1 cellular context compared by ENCODE assay signal in the genomic region with DNA sequence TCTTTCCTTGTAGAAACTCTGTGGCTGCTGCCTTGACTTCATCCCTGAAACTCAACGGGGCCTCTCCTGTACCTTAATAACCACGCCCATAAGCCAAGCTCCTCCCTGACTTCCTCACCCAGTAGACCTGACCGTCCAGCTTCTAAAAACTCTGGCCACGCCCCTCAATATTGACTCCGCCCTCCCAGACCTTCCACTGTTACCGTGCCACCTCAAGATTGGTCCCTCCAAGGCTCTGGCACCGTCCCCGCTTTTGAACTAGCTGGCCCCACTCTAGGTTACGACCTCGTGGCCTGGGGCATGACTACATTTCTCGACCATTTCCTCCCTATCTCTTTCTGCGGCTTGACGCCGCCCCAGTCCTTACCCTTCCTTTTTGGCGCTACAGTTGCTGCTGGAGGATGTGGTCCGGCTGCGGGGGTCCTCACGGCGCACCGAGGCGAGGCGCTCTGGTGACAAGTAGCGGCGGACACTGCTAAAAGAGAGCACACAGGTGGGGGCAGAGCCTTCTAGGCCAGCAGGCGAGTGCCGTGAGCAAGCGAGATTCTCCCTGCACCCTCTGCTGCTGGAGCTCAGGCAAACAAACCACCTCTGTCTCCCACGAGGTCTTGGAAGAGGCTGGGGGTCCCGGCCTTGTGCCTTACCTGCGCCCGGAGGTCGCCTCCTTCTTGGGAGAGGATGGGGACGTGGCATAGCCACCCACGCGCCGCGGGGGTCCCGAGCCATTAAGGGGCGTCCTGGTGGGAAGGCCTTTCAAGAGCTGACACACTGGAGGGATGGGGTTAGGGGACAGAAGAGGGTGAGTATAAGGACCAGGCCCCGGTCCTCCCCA.
TF ChIP-seq lines count a peak whose summit lies in the region.

No MANE protein-coding gene starts in this region.

TF ChIP-seq in GM12878, 131 proteins besides CTCF, POLR2A, EP300 and RAD21 (continued from another document):
- no peak for TF ChIP-seq CUX1 (IDR thresholded peaks at IDR 0.05; ENCODE audit: insufficient replicate concordance, low read depth, low read length)
- 0 out of 2 replicates have a peak, but pooled peaks have one; percentile 17 for TF ChIP-seq EED (IDR thresholded peaks at IDR 0.05; ENCODE audit: low read depth)
- TF ChIP-seq USF1 (IDR thresholded peaks at IDR 0.05; ENCODE audit: borderline replicate concordance, extremely low read length, insufficient read depth, low read depth, low read length) = no peak
- TF ChIP-seq CREM (IDR thresholded peaks at IDR 0.05; ENCODE audit: low read depth) = no peak
- TF ChIP-seq SKIL (IDR thresholded peaks at IDR 0.05; ENCODE audit: low read depth, poor library complexity, severe bottlenecking) = no peak
- TF ChIP-seq ZBTB4 (CRISPR knock-in tag; IDR thresholded peaks at IDR 0.05) = no peak
- peak; percentile 18; the same call in 1 of the 2 replicates for TF ChIP-seq NKRF (conservative IDR thresholded peaks at IDR 0.05)
- TF ChIP-seq SP1 (IDR thresholded peaks at IDR 0.05; ENCODE audit: low read depth, low read length) = peak; percentile 56
- TF ChIP-seq TARDBP (IDR thresholded peaks at IDR 0.05; ENCODE audit: borderline replicate concordance) = no peak
- TF ChIP-seq SMAD5 (IDR thresholded peaks at IDR 0.05; ENCODE audit: low read depth) = 0 out of 2 replicates have a peak, but pooled peaks have one; percentile 29
- TF ChIP-seq FOS (IDR thresholded peaks at IDR 0.05; ENCODE audit: borderline replicate concordance, extremely low read depth, insufficient read length) = no peak
- TF ChIP-seq, protein P1, sequence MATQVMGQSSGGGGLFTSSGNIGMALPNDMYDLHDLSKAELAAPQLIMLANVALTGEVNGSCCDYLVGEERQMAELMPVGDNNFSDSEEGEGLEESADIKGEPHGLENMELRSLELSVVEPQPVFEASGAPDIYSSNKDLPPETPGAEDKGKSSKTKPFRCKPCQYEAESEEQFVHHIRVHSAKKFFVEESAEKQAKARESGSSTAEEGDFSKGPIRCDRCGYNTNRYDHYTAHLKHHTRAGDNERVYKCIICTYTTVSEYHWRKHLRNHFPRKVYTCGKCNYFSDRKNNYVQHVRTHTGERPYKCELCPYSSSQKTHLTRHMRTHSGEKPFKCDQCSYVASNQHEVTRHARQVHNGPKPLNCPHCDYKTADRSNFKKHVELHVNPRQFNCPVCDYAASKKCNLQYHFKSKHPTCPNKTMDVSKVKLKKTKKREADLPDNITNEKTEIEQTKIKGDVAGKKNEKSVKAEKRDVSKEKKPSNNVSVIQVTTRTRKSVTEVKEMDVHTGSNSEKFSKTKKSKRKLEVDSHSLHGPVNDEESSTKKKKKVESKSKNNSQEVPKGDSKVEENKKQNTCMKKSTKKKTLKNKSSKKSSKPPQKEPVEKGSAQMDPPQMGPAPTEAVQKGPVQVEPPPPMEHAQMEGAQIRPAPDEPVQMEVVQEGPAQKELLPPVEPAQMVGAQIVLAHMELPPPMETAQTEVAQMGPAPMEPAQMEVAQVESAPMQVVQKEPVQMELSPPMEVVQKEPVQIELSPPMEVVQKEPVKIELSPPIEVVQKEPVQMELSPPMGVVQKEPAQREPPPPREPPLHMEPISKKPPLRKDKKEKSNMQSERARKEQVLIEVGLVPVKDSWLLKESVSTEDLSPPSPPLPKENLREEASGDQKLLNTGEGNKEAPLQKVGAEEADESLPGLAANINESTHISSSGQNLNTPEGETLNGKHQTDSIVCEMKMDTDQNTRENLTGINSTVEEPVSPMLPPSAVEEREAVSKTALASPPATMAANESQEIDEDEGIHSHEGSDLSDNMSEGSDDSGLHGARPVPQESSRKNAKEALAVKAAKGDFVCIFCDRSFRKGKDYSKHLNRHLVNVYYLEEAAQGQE (IDR thresholded peaks at IDR 0.05; ENCODE audit: low read depth, low read length) = no peak
- TF ChIP-seq BHLHE40 (IDR thresholded peaks at IDR 0.05; ENCODE audit: borderline replicate concordance in 1 of 2, low read depth in 2 of 2, low read length in 1 of 2) = peak in 1 of 2 experiments; percentile 31; a peak in 1 of 4 replicates
- TF ChIP-seq TCF12 (IDR thresholded peaks at IDR 0.05; ENCODE audit: low read depth, low read length) = no peak
- TF ChIP-seq BCLAF1 (IDR thresholded peaks at IDR 0.05) = no peak
- TF ChIP-seq EGR1 (IDR thresholded peaks at IDR 0.05; ENCODE audit: borderline replicate concordance in 1 of 2, low read depth in 2 of 2, low read length in 2 of 2) = peak in 1 of 2 experiments; percentile 50; a peak in 1 of 3 replicates
- 0 out of 2 replicates have a peak, but pooled peaks have one; percentile 48 for TF ChIP-seq ATF7 (IDR thresholded peaks at IDR 0.05; ENCODE audit: low read depth)
